In the genomic region with DNA sequence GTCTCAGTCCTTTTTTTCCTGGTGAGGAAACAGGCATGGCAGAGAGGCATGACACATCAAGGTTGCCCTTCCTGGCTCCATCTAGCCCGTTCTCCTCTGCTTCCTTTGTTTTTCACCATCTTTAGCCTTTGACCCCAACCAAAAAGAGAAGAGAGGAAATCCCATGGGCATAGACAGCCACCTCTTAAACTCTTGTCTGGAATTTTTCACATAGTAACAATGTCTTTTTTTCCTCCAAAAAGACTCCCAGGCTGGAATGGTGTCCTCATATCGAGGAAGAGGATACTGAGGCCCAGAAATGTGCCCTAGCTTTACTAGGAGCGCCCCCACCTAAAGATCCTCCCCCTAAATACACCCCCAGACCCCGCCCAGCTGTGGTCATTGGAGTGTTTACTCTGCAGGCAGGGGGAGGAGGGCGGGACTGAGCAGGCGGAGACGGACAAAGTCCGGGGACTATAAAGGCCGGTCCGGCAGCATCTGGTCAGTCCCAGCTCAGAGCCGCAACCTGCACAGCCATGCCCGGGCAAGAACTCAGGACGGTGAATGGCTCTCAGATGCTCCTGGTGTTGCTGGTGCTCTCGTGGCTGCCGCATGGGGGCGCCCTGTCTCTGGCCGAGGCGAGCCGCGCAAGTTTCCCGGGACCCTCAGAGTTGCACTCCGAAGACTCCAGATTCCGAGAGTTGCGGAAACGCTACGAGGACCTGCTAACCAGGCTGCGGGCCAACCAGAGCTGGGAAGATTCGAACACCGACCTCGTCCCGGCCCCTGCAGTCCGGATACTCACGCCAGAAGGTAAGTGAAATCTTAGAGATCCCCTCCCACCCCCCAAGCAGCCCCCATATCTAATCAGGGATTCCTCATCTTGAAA, we compare ENCODE assay signal across 8 cellular contexts. TPM values are rescaled to one million over a fixed set of nuclear protein-coding genes. Genes with fewer than 3 reads are reported as not detected.
DNase-seq lines count a peak whose midpoint lies in the region; ATAC-seq, FAIRE-seq and TF ChIP-seq lines count a peak whose summit lies in the region.

A gene with protein sequence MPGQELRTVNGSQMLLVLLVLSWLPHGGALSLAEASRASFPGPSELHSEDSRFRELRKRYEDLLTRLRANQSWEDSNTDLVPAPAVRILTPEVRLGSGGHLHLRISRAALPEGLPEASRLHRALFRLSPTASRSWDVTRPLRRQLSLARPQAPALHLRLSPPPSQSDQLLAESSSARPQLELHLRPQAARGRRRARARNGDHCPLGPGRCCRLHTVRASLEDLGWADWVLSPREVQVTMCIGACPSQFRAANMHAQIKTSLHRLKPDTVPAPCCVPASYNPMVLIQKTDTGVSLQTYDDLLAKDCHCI (plus strand): TSS at position 484 of the 868 bp plus-strand sequence. CDS start 32 bp downstream, at position 516.

- no TSS peak for BruUV-seq in A673 (replicated peaks; lab: Mats Ljungman, UMichigan)

- peak; percentile 66 for TF ChIP-seq POLR2A in GM12891 (IDR thresholded peaks at IDR 0.05; ENCODE audit: low read depth, low read length)

- FAIRE-seq in GM12891 (lab: Jason Lieb, UNC) (no peak), RCC 7860 (lab: Jason Lieb, UNC) (no peak)

- H3K27me3 ChIP-seq in A673 (replicated peaks; ENCODE audit: insufficient read depth, low read depth, low read length, poor library complexity): no peaks in the 10 kb centered on the region
- H3K27me3 ChIP-seq in lower lobe of right lung (ENCODE audit: low read depth): no peaks in the 10 kb centered on the region
- peaks cover 0 to 36% of the 10 kb centered on the region in 2 donors for H3K27me3 ChIP-seq in tibial artery

- no peak within 1 kb of the TSS for H3K4me3 ChIP-seq in A673 (ENCODE audit: low read depth, low read length, poor library complexity, severe bottlenecking)
- H3K4me3 ChIP-seq in lower lobe of right lung: peak within 1 kb of the TSS; percentile 53
- peak within 1 kb of the TSS in 1 of 2 donors; percentile 11 for H3K4me3 ChIP-seq in tibial artery

- H3K36me3 ChIP-seq in A673 (ENCODE audit: insufficient read depth, low read length, poor library complexity, severe bottlenecking) (no peaks in the 10 kb centered on the region), lower lobe of right lung (peaks cover 7% of the 10 kb centered on the region), tibial artery (no peaks in the 10 kb centered on the region)

- CTCF ChIA-PET in A673 (lab: Charles Lee): no interaction called here

- H3K9me3 ChIP-seq in A673 (ENCODE audit: low read depth, low read length, poor library complexity, severe bottlenecking): no peaks in the 10 kb centered on the region
- no peaks in the 10 kb centered on the region for H3K9me3 ChIP-seq in lower lobe of right lung
- H3K9me3 ChIP-seq in tibial artery: no peaks in the 10 kb centered on the region

- H3K27ac ChIP-seq in A673 (ENCODE audit: low read depth, low read length, poor library complexity, severe bottlenecking) (peak within 1 kb of the TSS; percentile 39), lower lobe of right lung (peak within 1 kb of the TSS; percentile 55), tibial artery (no peak within 1 kb of the TSS)

- intact Hi-C loops in A673 (cut with micrococcal nuclease; ENCODE audit: unreplicated experiment) (no loop called here), lower lobe of right lung (cut with DNase I) (no loop called here), tibial artery (cut with DNase I; ENCODE audit: low total_unique reads) (no loop called here)

- peak; percentile 67 for TF ChIP-seq CTCF in A673 (conservative IDR thresholded peaks at IDR 0.05; ENCODE audit: low read depth, low read length)
- TF ChIP-seq CTCF in lower lobe of right lung (IDR thresholded peaks at IDR 0.05): peak; percentile 65
- TF ChIP-seq CTCF in tibial artery (IDR thresholded peaks at IDR 0.05): peak; percentile 21 to 33

- ATAC-seq in lower lobe of right lung: peak; percentile 70 to 87
- ATAC-seq in HG02852 (IDR thresholded peaks at IDR 0.05; ENCODE audit: unreplicated experiment): no peak

- H3K4me1 ChIP-seq in A673 (ENCODE audit: insufficient read depth, low read length, poor library complexity, severe bottlenecking): peaks cover 26% of the 10 kb centered on the region
- H3K4me1 ChIP-seq in lower lobe of right lung: peaks cover 48% of the 10 kb centered on the region
- peaks cover 0 to 20% (median 9%) of the 10 kb centered on the region in 4 donors for H3K4me1 ChIP-seq in tibial artery

- POLR2A ChIA-PET in A673 (lab: Charles Lee; ENCODE audit: low non-redundant PET): interaction anchor here (0.5 kb wide), 1 partner anchor 31 kb away, joined by 7 read pairs; no protein-coding TSS in a partner anchor

- DNase-seq in A673 (ENCODE audit: low spot score): peak; percentile 36
- no peak for DNase-seq in GM12891 (ENCODE audit: insufficient read length, low spot score)
- peak; percentile 67 for DNase-seq in RCC 7860 (ENCODE audit: low spot score)
- peak; percentile 98 for DNase-seq in dermis blood vessel endothelial cell
- peak; percentile 88 for DNase-seq in lower lobe of right lung
- DNase-seq in tibial artery: peak; percentile 80 to 84
- DNase-seq in cerebellum (ENCODE audit: low spot score): no peak

TF ChIP-seq in GM12891, 5 proteins besides CTCF, POLR2A, EP300 and RAD21:
- TF ChIP-seq POU2F2 (IDR thresholded peaks at IDR 0.05; ENCODE audit: low read depth, low read length) (no peak), SPI1 (IDR thresholded peaks at IDR 0.05; ENCODE audit: low read depth, low read length) (no peak), POLR2AphosphoS5 (IDR thresholded peaks at IDR 0.05; ENCODE audit: low read depth, low read length) (peak; percentile 75), PAX5 (IDR thresholded peaks at IDR 0.05; ENCODE audit: insufficient read depth, low read length, severe bottlenecking) (peak; percentile 12), TAF1 (IDR thresholded peaks at IDR 0.05; ENCODE audit: low read depth, low read length) (peak; percentile 46; the same call in 1 of the 2 replicates)

RNA-seq across cellular contexts. Expression of the gene that starts here (rescaled TPM):
- total RNA-seq in A673 (2021) (4.0 and 4.7 TPM in 2 replicates), dermis blood vessel endothelial cell (106 and 152 TPM in 2 replicates), lower lobe of right lung (21.2 TPM), cerebellum (0.36 TPM)
- 4.9 TPM for polyA plus RNA-seq in GM12891 (2012; ENCODE audit: low read depth, missing spikeins)

Comparison
In these comparisons a context has a peak if more than half of its experiments do, and no peak if none do; other contexts are left out.
1. DNase-seq: peak in A673 (single experiment), RCC 7860 (single experiment), dermis blood vessel endothelial cell (single experiment), lower lobe of right lung (single experiment) and tibial artery (2 of 2); none in GM12891 (single experiment) and cerebellum (single experiment).
2. H3K27ac ChIP-seq: peak in A673 (single experiment) and lower lobe of right lung (single experiment); none in tibial artery (0 of 2).
3. Peak in every context shown above with its lines, with median percentiles within 50 percentile points of each other: CTCF ChIP-seq.